18 cellular contexts compared by ENCODE assay signal in the genomic region with DNA sequence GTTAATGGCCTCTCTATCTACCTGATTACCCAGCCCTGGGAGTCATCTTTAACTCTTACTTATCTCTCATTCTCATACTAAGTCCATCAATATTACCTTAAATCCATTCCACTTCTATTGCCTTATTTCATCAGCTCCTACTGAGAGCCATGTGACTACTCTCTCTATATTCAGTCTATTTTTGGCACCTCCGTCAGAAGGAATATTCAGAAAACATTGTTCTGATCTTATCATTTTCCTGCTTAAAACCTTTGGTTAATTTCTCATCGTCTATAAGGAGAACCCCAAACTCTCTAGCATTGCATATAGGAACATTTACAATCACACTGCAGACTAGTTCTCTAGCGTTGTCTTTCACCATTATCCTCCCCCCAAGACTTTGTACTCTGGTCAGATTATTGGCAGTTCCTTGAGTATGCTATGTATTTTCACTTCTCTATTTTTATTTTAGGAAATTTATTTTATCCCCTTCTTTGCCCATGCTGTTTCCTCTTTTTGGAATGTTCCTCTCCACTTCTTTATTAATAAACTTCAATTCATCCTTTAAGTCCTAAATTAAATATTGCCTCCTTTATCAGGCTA. TPM values are rescaled to one million over a fixed set of nuclear protein-coding genes. Genes with fewer than 3 reads are reported as not detected.
"Had no signal": no experiment of that assay in that cellular context is flagged by ENCODE, and none has a peak within 500 bp of the region (broad histone marks: within the 10 kb centered on the region; RNA-seq: fewer than 3 reads in every experiment).

No MANE protein-coding gene starts in this region.

- DNase-seq: activated CD4-positive, alpha-beta T cell treated with anti-CD3 and anti-CD28 coated beads, Interleukin-2, amount 10 ng/mL, durations not matched to agents 24 days and 14 days; activated CD8-positive, alpha-beta T cell treated with anti-CD3 and anti-CD28 coated beads for 36 hours; activated naive CD4-positive, alpha-beta T cell; activated naive CD8-positive, alpha-beta T cell treated with anti-CD3 and anti-CD28 coated beads, Interleukin-2, amount 10 ng/mL, durations not matched to agents 7 days and 5 days; activated T-cell treated with anti-CD3 and anti-CD28 coated beads, Interleukin-2, amount 50 U/mL, for 1 hour; amygdala; body of pancreas; dermis blood vessel endothelial cell; effector memory CD8-positive, alpha-beta T cell; immature natural killer cell; left ventricle myocardium superior; occipital lobe; stimulated activated naive CD8-positive, alpha-beta T cell treated with anti-CD3 and anti-CD28 coated beads, Interleukin-15, Interleukin-2, amounts not matched to agents 100 U/mL and 50 U/mL, for 24 hours; substantia nigra; tibial artery had no signal

- H3K36me3 ChIP-seq: right atrium auricular region, tibial artery had no signal

- H3K27ac ChIP-seq: body of pancreas, right atrium auricular region, tibial artery had no signal

- ATAC-seq: activated CD8-positive, alpha-beta T cell treated with anti-CD3 and anti-CD28 coated beads for 36 hours; activated T-helper 17 cell treated with anti-CD3 and anti-CD28 coated beads, Interleukin-2, amount 50 U/mL, for 72 hours; body of pancreas; effector memory CD8-positive, alpha-beta T cell; left ventricle myocardium superior; stimulated activated naive CD8-positive, alpha-beta T cell treated with anti-CD3 and anti-CD28 coated beads, Interleukin-15, Interleukin-2, amounts not matched to agents 100 U/mL and 50 U/mL, for 24 hours had no signal

- H3K9me3 ChIP-seq: body of pancreas, right atrium auricular region, tibial artery had no signal

- H3K27me3 ChIP-seq: right atrium auricular region, tibial artery had no signal

- H3K4me3 ChIP-seq: body of pancreas, right atrium auricular region, tibial artery had no signal

- H3K4me1 ChIP-seq: body of pancreas, right atrium auricular region, tibial artery had no signal

RNA-seq across cellular contexts. Expression of a gene that starts 27.1 kb away (rescaled TPM):
- total RNA-seq: activated CD4-positive, alpha-beta T cell treated with anti-CD3 and anti-CD28 coated beads, Interleukin-2, amount 10 ng/mL, durations not matched to agents 24 days and 14 days; activated CD8-positive, alpha-beta T cell treated with anti-CD3 and anti-CD28 coated beads for 36 hours; activated naive CD8-positive, alpha-beta T cell treated with anti-CD3 and anti-CD28 coated beads, Interleukin-2, amount 10 ng/mL, durations not matched to agents 7 days and 5 days; activated T-helper 17 cell treated with anti-CD3 and anti-CD28 coated beads, Interleukin-2, amount 50 U/mL, for 72 hours; body of pancreas; dermis blood vessel endothelial cell; mononuclear cell had no signal
- polyA plus RNA-seq: immature natural killer cell had no signal
